Comparison of ENCODE assay signal across 9 cellular contexts in genomic region chr3:33144433-33144832, GRCh38. TPM values are rescaled to one million over a fixed set of nuclear protein-coding genes. Genes with fewer than 3 reads are reported as not detected.
DNase-seq lines count a peak whose midpoint lies in the region; ATAC-seq, FAIRE-seq and TF ChIP-seq lines count a peak whose summit lies in the region.
"Had no signal": no experiment of that assay in that cellular context is flagged by ENCODE, and none has a peak within 500 bp of the region (broad histone marks: within the 10 kb centered on the region; RNA-seq: fewer than 3 reads in every experiment).

No MANE protein-coding gene starts in this region.

- H3K4me3 ChIP-seq in PC-3 (ENCODE audit: low read length) (no peak overlapping the region), choroid plexus epithelial cell (ENCODE audit: low read depth, low read length) (no peak overlapping the region)

- no peak overlapping the region for H2AFZ ChIP-seq in PC-3 (ENCODE audit: low read length)

- FAIRE-seq in frontal cortex (lab: Jason Lieb, UNC), result no peak
- FAIRE-seq: H54 had no signal

- H3K4me1 ChIP-seq in PC-3 (ENCODE audit: insufficient read depth, low read length), result no peaks in the 10 kb centered on the region

- H3K4me2 ChIP-seq in PC-3 (ENCODE audit: low read length), result no peak overlapping the region

- peak; percentile 59 for ATAC-seq in GM18868 (IDR thresholded peaks at IDR 0.05; ENCODE audit: unreplicated experiment)
- no peak for ATAC-seq in PC-3
- no peak for ATAC-seq in GM18858 (IDR thresholded peaks at IDR 0.05; ENCODE audit: unreplicated experiment)

- H3K36me3 ChIP-seq in PC-3 (ENCODE audit: low read depth, low read length), result peaks cover 29% of the 10 kb centered on the region

- intact Hi-C loops in PC-3 (cut with micrococcal nuclease), result no loop called here

- no peak overlapping the region for H3K9ac ChIP-seq in PC-3 (ENCODE audit: low read length)

- no TSS peak for BruUV-seq in PC-3 (replicated peaks; lab: Mats Ljungman, UMichigan)

- no peaks in the 10 kb centered on the region for H3K27me3 ChIP-seq in PC-3 (ENCODE audit: low read length)

- H3K79me2 ChIP-seq in PC-3 (ENCODE audit: low read length), result no peaks in the 10 kb centered on the region

- no peaks in the 10 kb centered on the region for H3F3A ChIP-seq in PC-3 (ENCODE audit: low read length, unreplicated experiment)

- H3K9me3 ChIP-seq in PC-3 (ENCODE audit: low read length), result no peaks in the 10 kb centered on the region

- TF ChIP-seq CTCF in PC-3 (conservative IDR thresholded peaks at IDR 0.05; ENCODE audit: low read depth, low read length) (peak; percentile 76), choroid plexus epithelial cell (conservative IDR thresholded peaks at IDR 0.05; ENCODE audit: low read depth, low read length) (peak; percentile 48)

- H3K9me2 ChIP-seq in PC-3 (replicated peaks; ENCODE audit: low read length), result no peaks in the 10 kb centered on the region

- DNase-seq in PC-3 (peak; percentile 21), choroid plexus epithelial cell (ENCODE audit: low read depth) (no peak), frontal cortex (ENCODE audit: low spot score in 2 of 2) (no peak), LoVo (ENCODE audit: low spot score) (no peak)
- peak; percentile 22 to 44 for DNase-seq in stimulated activated CD4-positive, alpha-beta T cell treated with anti-CD3 and anti-CD28 coated beads, Interleukin-2, amount 100 ng/mL, for 24 hours
- DNase-seq: NCI-H774 had no signal

- no peaks in the 10 kb centered on the region for H4K20me1 ChIP-seq in PC-3 (ENCODE audit: low read length)

- POLR2A ChIA-PET in PC-3 (lab: Charles Lee; ENCODE audit: unreplicated experiment), result no interaction called here

- CTCF ChIA-PET in PC-3 (lab: Charles Lee), result interaction anchor here (0.6 kb wide), 1 partner anchor 476 kb away, joined by 3 read pairs; no protein-coding TSS in a partner anchor

- no peak overlapping the region for H3K27ac ChIP-seq in PC-3 (ENCODE audit: low read length)

RNA-seq across cellular contexts. Expression of gene CRTAP, which starts 30.6 kb away (rescaled TPM):
- total RNA-seq in PC-3 (2014; rRNA removed), result 174 and 184 TPM in 2 replicates
- 9.8 TPM for total RNA-seq in frontal cortex

RNA-seq across cellular contexts. Expression of gene GLB1, which starts 47.5 kb away (rescaled TPM):
- total RNA-seq in PC-3 (2014; rRNA removed) (27.3 and 36.4 TPM in 2 replicates), frontal cortex (11.4 TPM)

RNA-seq across cellular contexts. Expression of gene TMPPE, which starts 47.5 kb away (rescaled TPM):
- 4.2 and 4.7 TPM in 2 replicates for total RNA-seq in PC-3 (2014; rRNA removed)
- total RNA-seq in frontal cortex, result 2.9 TPM

Comparison
In these comparisons a context has a peak if more than half of its experiments do, and no peak if none do; other contexts are left out.
1. DNase-seq: peak in PC-3 (single experiment) and stimulated activated CD4-positive, alpha-beta T cell treated with anti-CD3 and anti-CD28 coated beads, Interleukin-2, amount 100 ng/mL, for 24 hours (2 of 2); none in choroid plexus epithelial cell (single experiment), frontal cortex (0 of 2) and LoVo (single experiment).
2. RNA of gene CRTAP, which starts 30.6 kb away (total RNA-seq): 174 to 184 TPM in PC-3; 9.8 TPM in frontal cortex (single experiment); every median in the first group is over 10 times any median in the second.